ENCODE assay signal across 1 cellular context in the genomic region with DNA sequence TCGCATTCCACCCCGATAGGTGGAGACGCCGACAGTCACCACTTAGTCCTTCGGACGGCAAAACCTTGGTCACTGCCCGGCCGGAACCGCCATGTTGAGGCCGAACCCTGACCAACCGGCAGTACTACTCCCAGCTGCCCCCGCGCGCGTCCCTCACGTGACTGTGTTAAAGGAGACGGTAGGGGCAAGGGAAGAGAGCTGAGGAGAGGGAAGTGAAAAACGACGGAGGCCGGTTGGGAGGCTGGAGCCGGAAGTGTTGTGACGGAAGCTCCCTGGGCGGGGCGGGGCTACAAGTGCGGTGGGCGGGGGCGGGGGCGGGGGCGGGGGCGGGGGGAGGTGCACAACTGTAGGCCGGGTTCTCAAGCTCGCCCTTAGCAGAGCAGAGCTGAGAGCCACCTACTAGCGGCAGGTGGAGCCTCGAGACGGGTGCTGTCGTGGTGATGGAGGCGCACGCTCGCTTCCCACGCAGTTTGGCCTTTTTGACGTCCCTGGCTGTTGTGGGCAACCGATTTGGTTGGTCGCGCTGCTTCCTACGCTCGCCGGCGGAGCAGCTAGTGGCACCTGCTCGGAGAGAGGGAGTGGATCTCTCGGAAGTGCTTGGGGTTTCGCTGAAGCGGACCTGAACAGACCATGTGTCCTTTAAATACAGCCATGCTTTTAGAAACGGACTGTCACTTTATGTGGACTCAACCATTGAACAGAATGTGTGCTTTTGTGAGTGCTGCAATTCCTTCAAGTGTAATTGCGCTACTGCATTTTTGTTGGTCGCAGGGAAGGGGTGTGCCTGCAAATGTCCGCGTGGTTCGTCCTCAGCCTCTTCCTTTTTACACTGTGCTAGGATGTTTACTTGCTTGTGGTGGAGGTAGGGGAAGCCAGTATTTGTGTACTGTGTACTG.
TF ChIP-seq lines count a peak whose summit lies in the region.

A gene with protein sequence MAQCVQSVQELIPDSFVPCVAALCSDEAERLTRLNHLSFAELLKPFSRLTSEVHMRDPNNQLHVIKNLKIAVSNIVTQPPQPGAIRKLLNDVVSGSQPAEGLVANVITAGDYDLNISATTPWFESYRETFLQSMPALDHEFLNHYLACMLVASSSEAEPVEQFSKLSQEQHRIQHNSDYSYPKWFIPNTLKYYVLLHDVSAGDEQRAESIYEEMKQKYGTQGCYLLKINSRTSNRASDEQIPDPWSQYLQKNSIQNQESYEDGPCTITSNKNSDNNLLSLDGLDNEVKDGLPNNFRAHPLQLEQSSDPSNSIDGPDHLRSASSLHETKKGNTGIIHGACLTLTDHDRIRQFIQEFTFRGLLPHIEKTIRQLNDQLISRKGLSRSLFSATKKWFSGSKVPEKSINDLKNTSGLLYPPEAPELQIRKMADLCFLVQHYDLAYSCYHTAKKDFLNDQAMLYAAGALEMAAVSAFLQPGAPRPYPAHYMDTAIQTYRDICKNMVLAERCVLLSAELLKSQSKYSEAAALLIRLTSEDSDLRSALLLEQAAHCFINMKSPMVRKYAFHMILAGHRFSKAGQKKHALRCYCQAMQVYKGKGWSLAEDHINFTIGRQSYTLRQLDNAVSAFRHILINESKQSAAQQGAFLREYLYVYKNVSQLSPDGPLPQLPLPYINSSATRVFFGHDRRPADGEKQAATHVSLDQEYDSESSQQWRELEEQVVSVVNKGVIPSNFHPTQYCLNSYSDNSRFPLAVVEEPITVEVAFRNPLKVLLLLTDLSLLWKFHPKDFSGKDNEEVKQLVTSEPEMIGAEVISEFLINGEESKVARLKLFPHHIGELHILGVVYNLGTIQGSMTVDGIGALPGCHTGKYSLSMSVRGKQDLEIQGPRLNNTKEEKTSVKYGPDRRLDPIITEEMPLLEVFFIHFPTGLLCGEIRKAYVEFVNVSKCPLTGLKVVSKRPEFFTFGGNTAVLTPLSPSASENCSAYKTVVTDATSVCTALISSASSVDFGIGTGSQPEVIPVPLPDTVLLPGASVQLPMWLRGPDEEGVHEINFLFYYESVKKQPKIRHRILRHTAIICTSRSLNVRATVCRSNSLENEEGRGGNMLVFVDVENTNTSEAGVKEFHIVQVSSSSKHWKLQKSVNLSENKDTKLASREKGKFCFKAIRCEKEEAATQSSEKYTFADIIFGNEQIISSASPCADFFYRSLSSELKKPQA (N-terminal part only) (minus strand): TSS at position 130 of the 896 bp plus-strand sequence. CDS start 364 bp downstream, outside the sequence.

TF ChIP-seq in WTC11, 78 proteins besides CTCF, POLR2A, EP300 and RAD21 (continued from another document):
- TF ChIP-seq ZSCAN18 (CRISPR knock-in tag; IDR thresholded peaks at IDR 0.05) = no peak
- TF ChIP-seq, protein P1, sequence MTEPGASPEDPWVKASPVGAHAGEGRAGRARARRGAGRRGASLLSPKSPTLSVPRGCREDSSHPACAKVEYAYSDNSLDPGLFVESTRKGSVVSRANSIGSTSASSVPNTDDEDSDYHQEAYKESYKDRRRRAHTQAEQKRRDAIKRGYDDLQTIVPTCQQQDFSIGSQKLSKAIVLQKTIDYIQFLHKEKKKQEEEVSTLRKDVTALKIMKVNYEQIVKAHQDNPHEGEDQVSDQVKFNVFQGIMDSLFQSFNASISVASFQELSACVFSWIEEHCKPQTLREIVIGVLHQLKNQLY (CRISPR knock-in tag; IDR thresholded peaks at IDR 0.05) = no peak
- TF ChIP-seq ZNF219 (CRISPR knock-in tag; IDR thresholded peaks at IDR 0.05; ENCODE audit: borderline replicate concordance) = no peak
- TF ChIP-seq ZBTB21 (CRISPR knock-in tag; IDR thresholded peaks at IDR 0.05; ENCODE audit: borderline replicate concordance) = no peak
- peak; percentile 78; the same call in 1 of the 2 replicates for TF ChIP-seq FOXK1 (CRISPR knock-in tag; IDR thresholded peaks at IDR 0.05)
- peak; percentile 81 for TF ChIP-seq SP1 (CRISPR knock-in tag; conservative IDR thresholded peaks at IDR 0.05)
- TF ChIP-seq ZNF138 (CRISPR knock-in tag; conservative IDR thresholded peaks at IDR 0.05) = no peak
- TF ChIP-seq USF1 (CRISPR knock-in tag; IDR thresholded peaks at IDR 0.05) = peak; percentile 99
- no peak for TF ChIP-seq TEAD4 (CRISPR knock-in tag; IDR thresholded peaks at IDR 0.05)
- TF ChIP-seq, protein P2, sequence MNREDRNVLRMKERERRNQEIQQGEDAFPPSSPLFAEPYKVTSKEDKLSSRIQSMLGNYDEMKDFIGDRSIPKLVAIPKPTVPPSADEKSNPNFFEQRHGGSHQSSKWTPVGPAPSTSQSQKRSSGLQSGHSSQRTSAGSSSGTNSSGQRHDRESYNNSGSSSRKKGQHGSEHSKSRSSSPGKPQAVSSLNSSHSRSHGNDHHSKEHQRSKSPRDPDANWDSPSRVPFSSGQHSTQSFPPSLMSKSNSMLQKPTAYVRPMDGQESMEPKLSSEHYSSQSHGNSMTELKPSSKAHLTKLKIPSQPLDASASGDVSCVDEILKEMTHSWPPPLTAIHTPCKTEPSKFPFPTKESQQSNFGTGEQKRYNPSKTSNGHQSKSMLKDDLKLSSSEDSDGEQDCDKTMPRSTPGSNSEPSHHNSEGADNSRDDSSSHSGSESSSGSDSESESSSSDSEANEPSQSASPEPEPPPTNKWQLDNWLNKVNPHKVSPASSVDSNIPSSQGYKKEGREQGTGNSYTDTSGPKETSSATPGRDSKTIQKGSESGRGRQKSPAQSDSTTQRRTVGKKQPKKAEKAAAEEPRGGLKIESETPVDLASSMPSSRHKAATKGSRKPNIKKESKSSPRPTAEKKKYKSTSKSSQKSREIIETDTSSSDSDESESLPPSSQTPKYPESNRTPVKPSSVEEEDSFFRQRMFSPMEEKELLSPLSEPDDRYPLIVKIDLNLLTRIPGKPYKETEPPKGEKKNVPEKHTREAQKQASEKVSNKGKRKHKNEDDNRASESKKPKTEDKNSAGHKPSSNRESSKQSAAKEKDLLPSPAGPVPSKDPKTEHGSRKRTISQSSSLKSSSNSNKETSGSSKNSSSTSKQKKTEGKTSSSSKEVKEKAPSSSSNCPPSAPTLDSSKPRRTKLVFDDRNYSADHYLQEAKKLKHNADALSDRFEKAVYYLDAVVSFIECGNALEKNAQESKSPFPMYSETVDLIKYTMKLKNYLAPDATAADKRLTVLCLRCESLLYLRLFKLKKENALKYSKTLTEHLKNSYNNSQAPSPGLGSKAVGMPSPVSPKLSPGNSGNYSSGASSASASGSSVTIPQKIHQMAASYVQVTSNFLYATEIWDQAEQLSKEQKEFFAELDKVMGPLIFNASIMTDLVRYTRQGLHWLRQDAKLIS (CRISPR knock-in tag; IDR thresholded peaks at IDR 0.05; ENCODE audit: borderline replicate concordance) = 0 out of 2 replicates have a peak, but pooled peaks have one; percentile 48
- TF ChIP-seq GRHL2 (CRISPR knock-in tag; IDR thresholded peaks at IDR 0.05; ENCODE audit: insufficient replicate concordance, severe bottlenecking) = no peak
- no peak for TF ChIP-seq NR1H2 (CRISPR knock-in tag; IDR thresholded peaks at IDR 0.05)
- TF ChIP-seq ARID4B (CRISPR knock-in tag; IDR thresholded peaks at IDR 0.05; ENCODE audit: borderline replicate concordance) = peak; percentile 16; the same call in 1 of the 2 replicates
- TF ChIP-seq PREB (CRISPR knock-in tag; IDR thresholded peaks at IDR 0.05; ENCODE audit: borderline replicate concordance) = no peak
- peak; percentile 72 for TF ChIP-seq TEAD1 (CRISPR knock-in tag; IDR thresholded peaks at IDR 0.05)
- 0 out of 2 replicates have a peak, but pooled peaks have one; percentile 43 for TF ChIP-seq ERG (CRISPR knock-in tag; IDR thresholded peaks at IDR 0.05)
- peak; percentile 29; the same call in 1 of the 2 replicates for TF ChIP-seq MYBL2 (CRISPR knock-in tag; IDR thresholded peaks at IDR 0.05)
- TF ChIP-seq MAX (CRISPR knock-in tag; IDR thresholded peaks at IDR 0.05) = peak; percentile 69
- TF ChIP-seq ZNF232 (CRISPR knock-in tag; IDR thresholded peaks at IDR 0.05) = peak; percentile 85; the same call in 1 of the 2 replicates
- TF ChIP-seq ZNF263 (CRISPR knock-in tag; IDR thresholded peaks at IDR 0.05; ENCODE audit: low read depth) = no peak
- TF ChIP-seq ZNF121 (CRISPR knock-in tag; IDR thresholded peaks at IDR 0.05) = peak; percentile 8; the same call in 1 of the 2 replicates
- TF ChIP-seq CREM (CRISPR knock-in tag; IDR thresholded peaks at IDR 0.05) = no peak
- TF ChIP-seq ETV6 (CRISPR knock-in tag; IDR thresholded peaks at IDR 0.05) = peak; percentile 66
